Comparison of ENCODE assay signal across 8 cellular contexts in the genomic region with DNA sequence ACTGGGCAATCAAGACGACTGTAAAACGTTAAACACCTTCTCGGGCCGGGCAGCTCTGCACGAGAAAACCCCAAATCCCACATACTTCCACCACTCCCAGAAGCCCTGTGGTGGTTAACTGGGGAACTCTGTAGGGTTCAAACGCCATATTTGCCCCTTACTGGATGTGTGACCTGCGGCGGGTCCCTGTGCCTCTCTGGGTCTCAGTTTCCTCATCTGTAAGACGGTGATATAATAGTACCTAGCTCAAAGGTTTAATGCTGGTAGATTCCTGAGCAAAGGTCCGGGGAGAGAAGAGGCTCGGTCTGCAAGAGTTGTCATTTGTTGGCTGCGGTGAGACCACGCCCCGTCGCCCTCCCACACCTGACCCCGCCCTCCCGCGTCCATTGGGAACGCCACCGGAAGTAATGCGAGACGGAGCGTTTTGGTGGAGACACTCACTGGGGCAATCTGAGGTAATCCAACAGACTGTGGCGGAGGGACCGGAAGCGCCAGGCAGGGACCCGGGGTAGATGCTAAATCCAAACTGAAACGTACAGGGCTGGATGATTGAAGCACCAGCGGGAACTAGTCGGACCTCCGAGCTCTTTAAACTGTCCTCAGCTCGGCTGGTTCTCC. TPM values are rescaled to one million over a fixed set of nuclear protein-coding genes. Genes with fewer than 3 reads are reported as not detected.
A peak's percentile ranks its signal among the peaks of the same experiment; 100 is the strongest.
DNase-seq lines count a peak whose midpoint lies in the region; ATAC-seq and TF ChIP-seq lines count a peak whose summit lies in the region.

No MANE protein-coding gene starts in this region.

- H3K4me3 ChIP-seq in HAP-1 (peak overlapping the region; percentile 75), MG63 (peak overlapping the region; percentile 89)

- in situ Hi-C loops in G401 (cut with HindIII; ENCODE audit: low sequenced_read_pairs) (no loop called here), HAP-1 (cut with MboI; ENCODE audit: low sequenced_read_pairs) (no loop called here)

- H3K27me3 ChIP-seq in HAP-1 (ENCODE audit: low read depth) (no peaks in the 10 kb centered on the region), MG63 (no peaks in the 10 kb centered on the region)

- peak overlapping the region; percentile 98 to 99 (median 99) for H3K27ac Mint-ChIP-seq in nephron

- no peaks in the 10 kb centered on the region for H3K27me3 Mint-ChIP-seq in nephron (ENCODE audit: low read depth)

- H3K4me1 ChIP-seq in HAP-1: peaks cover 10% of the 10 kb centered on the region

- no peak for TF ChIP-seq CTCF in nephron (IDR thresholded peaks at IDR 0.05; ENCODE audit: unreplicated experiment in 3 of 3)

- H3K9me3 ChIP-seq in HAP-1 (no peaks in the 10 kb centered on the region), MG63 (no peaks in the 10 kb centered on the region)

- peak overlapping the region; percentile 97 to 99 (median 99) for H3K4me3 Mint-ChIP-seq in nephron

- H3K36me3 ChIP-seq in HAP-1 (replicated peaks): peaks cover 13% of the 10 kb centered on the region
- H3K36me3 ChIP-seq in MG63: peaks cover 9% of the 10 kb centered on the region; the same call in 1 of the 2 replicates

- no peaks in the 10 kb centered on the region for H3K36me3 Mint-ChIP-seq in nephron (ENCODE audit: low read depth)

- no peaks in the 10 kb centered on the region for H3K9me3 Mint-ChIP-seq in nephron

- peaks cover 26% of the 10 kb centered on the region for H3K4me1 Mint-ChIP-seq in nephron

- DNase-seq in G401 (ENCODE audit: low spot score) (peak; percentile 99), HAP-1 (ENCODE audit: low spot score in 2 of 2) (peak; percentile 96 to 99), MG63 (peak; percentile 97), SHP77 (lab: John Stamatoyannopoulos, UW) (peak; percentile 99), activated gamma-delta T cell (lab: John Stamatoyannopoulos, UW) (peak; percentile 84), fibroblast of the conjunctiva (ENCODE audit: low read depth) (peak; percentile 96)
- peak; percentile 99 for DNase-seq in stimulated activated naive CD8-positive, alpha-beta T cell treated with anti-CD3 and anti-CD28 coated beads, Interleukin-15, Interleukin-2, amounts not matched to agents 100 U/mL and 50 U/mL, for 24 hours

- ATAC-seq in stimulated activated naive CD8-positive, alpha-beta T cell treated with anti-CD3 and anti-CD28 coated beads, Interleukin-15, Interleukin-2, amounts not matched to agents 100 U/mL and 50 U/mL, for 24 hours: peak; percentile 88

RNA-seq across cellular contexts. Expression of gene OGFOD2, which starts 0.7 kb away (rescaled TPM):
- total RNA-seq in G401 (2014; rRNA removed; shearing (Covaris generic)): 23.6 and 45.3 TPM in 2 replicates
- total RNA-seq in MG63 (2014; rRNA removed; shearing (Covaris generic); ENCODE audit: low replicate concordance): 15.9 and 24.2 TPM in 2 replicates

RNA-seq across cellular contexts. Expression of gene ARL6IP4, which starts 6.1 kb away (rescaled TPM):
- total RNA-seq in G401 (2014; rRNA removed; shearing (Covaris generic)): 315 and 347 TPM in 2 replicates
- 276 and 413 TPM in 2 replicates for total RNA-seq in MG63 (2014; rRNA removed; shearing (Covaris generic); ENCODE audit: low replicate concordance)

RNA-seq across cellular contexts. Expression of gene ABCB9, which starts 8.1 kb away (rescaled TPM):
- 3.8 and 7.4 TPM in 2 replicates for total RNA-seq in G401 (2014; rRNA removed; shearing (Covaris generic))
- total RNA-seq in MG63 (2014; rRNA removed; shearing (Covaris generic); ENCODE audit: low replicate concordance): 6.4 and 10.0 TPM in 2 replicates

Comparison
In these comparisons a context has a peak if more than half of its experiments do, and no peak if none do; other contexts are left out.
1. Peak in every context shown above with its lines: DNase-seq, ATAC-seq and H3K4me3 ChIP-seq.